Comparison of ENCODE assay signal across 8 cellular contexts in genomic region chr7:116955340-116955739, GRCh38. TPM values are rescaled to one million over a fixed set of nuclear protein-coding genes. Genes with fewer than 3 reads are reported as not detected.
A peak's percentile ranks its signal among the peaks of the same experiment; 100 is the strongest.
DNase-seq lines count a peak whose midpoint lies in the region; ATAC-seq, FAIRE-seq and TF ChIP-seq lines count a peak whose summit lies in the region.

No MANE protein-coding gene starts in this region.

- peaks cover 16% of the 10 kb centered on the region for H3K4me1 Mint-ChIP-seq in activated CD4-positive, alpha-beta T cell treated with anti-CD3 and anti-CD28 coated beads, Interleukin-2, amount 10 ng/mL, durations not matched to agents 24 days and 14 days
- H3K4me1 Mint-ChIP-seq in activated CD4-positive, alpha-beta memory T cell treated with anti-CD3 and anti-CD28 coated beads for 36 hours (ENCODE audit: low read depth), result peaks cover 24% of the 10 kb centered on the region
- peaks cover 36% of the 10 kb centered on the region for H3K4me1 Mint-ChIP-seq in stimulated activated memory B cell treated with anti-CD40 and anti-IgM and Interleukin-4, amounts not matched to agents 10 μg/mL and 1 μg/mL and 100 μg/mL, for 72 hours

- POLR2A ChIA-PET in activated CD4-positive, alpha-beta memory T cell treated with anti-CD3 and anti-CD28 coated beads for 36 hours (lab: Charles Lee), result no interaction called here

- H3K36me3 Mint-ChIP-seq in activated CD4-positive, alpha-beta T cell treated with anti-CD3 and anti-CD28 coated beads, Interleukin-2, amount 10 ng/mL, durations not matched to agents 24 days and 14 days (ENCODE audit: low read depth), result peaks cover 2% of the 10 kb centered on the region
- no peaks in the 10 kb centered on the region for H3K36me3 Mint-ChIP-seq in activated CD4-positive, alpha-beta memory T cell treated with anti-CD3 and anti-CD28 coated beads for 36 hours
- H3K36me3 Mint-ChIP-seq in stimulated activated memory B cell treated with anti-CD40 and anti-IgM and Interleukin-4, amounts not matched to agents 10 μg/mL and 1 μg/mL and 100 μg/mL, for 72 hours, result no peaks in the 10 kb centered on the region

- H3K4me3 ChIP-seq in foreskin fibroblast (ENCODE audit: low read depth in 1 of 2, low read length in 2 of 2), result peak overlapping the region; percentile 78 to 87

- FAIRE-seq in GM19239 (lab: Jason Lieb, UNC), result no peak

- H3K27ac Mint-ChIP-seq in activated CD4-positive, alpha-beta T cell treated with anti-CD3 and anti-CD28 coated beads, Interleukin-2, amount 10 ng/mL, durations not matched to agents 24 days and 14 days, result no peak overlapping the region
- H3K27ac Mint-ChIP-seq in activated CD4-positive, alpha-beta memory T cell treated with anti-CD3 and anti-CD28 coated beads for 36 hours, result no peak overlapping the region
- peak overlapping the region; percentile 87 for H3K27ac Mint-ChIP-seq in stimulated activated memory B cell treated with anti-CD40 and anti-IgM and Interleukin-4, amounts not matched to agents 10 μg/mL and 1 μg/mL and 100 μg/mL, for 72 hours

- CTCF ChIA-PET in activated CD4-positive, alpha-beta memory T cell treated with anti-CD3 and anti-CD28 coated beads for 36 hours (lab: Charles Lee), result no interaction called here

- ATAC-seq in stimulated activated memory B cell treated with anti-CD40 and anti-IgM and Interleukin-4, amounts not matched to agents 10 μg/mL and 1 μg/mL and 100 μg/mL, for 72 hours, result no peak

- no peak for DNase-seq in activated CD4-positive, alpha-beta T cell treated with anti-CD3 and anti-CD28 coated beads, Interleukin-2, amount 10 ng/mL, durations not matched to agents 24 days and 14 days
- no peak for DNase-seq in activated CD4-positive, alpha-beta T cell treated with anti-CD3 and anti-CD28 coated beads for 4 hours
- no peak for DNase-seq in activated CD4-positive, alpha-beta memory T cell treated with anti-CD3 and anti-CD28 coated beads for 36 hours
- no peak for DNase-seq in foreskin fibroblast
- no peak for DNase-seq in GM19239 (ENCODE audit: insufficient read length, low spot score)
- no peak for DNase-seq in DMS153 (lab: John Stamatoyannopoulos, UW)
- no peak for DNase-seq in NCI-H226

- TF ChIP-seq CTCF in foreskin fibroblast (IDR thresholded peaks at IDR 0.05; ENCODE audit: low read depth, low read length), result no peak

- H3K4me3 Mint-ChIP-seq in activated CD4-positive, alpha-beta T cell treated with anti-CD3 and anti-CD28 coated beads, Interleukin-2, amount 10 ng/mL, durations not matched to agents 24 days and 14 days, result peak overlapping the region; percentile 48
- H3K4me3 Mint-ChIP-seq in activated CD4-positive, alpha-beta memory T cell treated with anti-CD3 and anti-CD28 coated beads for 36 hours, result peak overlapping the region; percentile 92
- peak overlapping the region; percentile 89 for H3K4me3 Mint-ChIP-seq in stimulated activated memory B cell treated with anti-CD40 and anti-IgM and Interleukin-4, amounts not matched to agents 10 μg/mL and 1 μg/mL and 100 μg/mL, for 72 hours

- peaks cover 18% of the 10 kb centered on the region for H3K27me3 Mint-ChIP-seq in activated CD4-positive, alpha-beta T cell treated with anti-CD3 and anti-CD28 coated beads, Interleukin-2, amount 10 ng/mL, durations not matched to agents 24 days and 14 days
- H3K27me3 Mint-ChIP-seq in activated CD4-positive, alpha-beta memory T cell treated with anti-CD3 and anti-CD28 coated beads for 36 hours, result no peaks in the 10 kb centered on the region
- no peaks in the 10 kb centered on the region for H3K27me3 Mint-ChIP-seq in stimulated activated memory B cell treated with anti-CD40 and anti-IgM and Interleukin-4, amounts not matched to agents 10 μg/mL and 1 μg/mL and 100 μg/mL, for 72 hours

- no peaks in the 10 kb centered on the region for H3K9me3 Mint-ChIP-seq in activated CD4-positive, alpha-beta T cell treated with anti-CD3 and anti-CD28 coated beads, Interleukin-2, amount 10 ng/mL, durations not matched to agents 24 days and 14 days
- no peaks in the 10 kb centered on the region for H3K9me3 Mint-ChIP-seq in activated CD4-positive, alpha-beta memory T cell treated with anti-CD3 and anti-CD28 coated beads for 36 hours
- H3K9me3 Mint-ChIP-seq in stimulated activated memory B cell treated with anti-CD40 and anti-IgM and Interleukin-4, amounts not matched to agents 10 μg/mL and 1 μg/mL and 100 μg/mL, for 72 hours, result no peaks in the 10 kb centered on the region

- intact Hi-C loops in activated CD4-positive, alpha-beta T cell treated with anti-CD3 and anti-CD28 coated beads, Interleukin-2, amount 10 ng/mL, durations not matched to agents 24 days and 14 days (cut with micrococcal nuclease), result no loop called here
- intact Hi-C loops in activated CD4-positive, alpha-beta memory T cell treated with anti-CD3 and anti-CD28 coated beads for 36 hours (cut with micrococcal nuclease), result loop anchor here (1.0 kb wide), 2 partner anchors 55 to 155 kb away; no protein-coding TSS in a partner anchor

RNA-seq across cellular contexts. Expression of gene ST7, which starts 2.0 kb away (rescaled TPM):
- 4.6 and 5.5 TPM in 2 replicates for total RNA-seq in activated CD4-positive, alpha-beta T cell treated with anti-CD3 and anti-CD28 coated beads, Interleukin-2, amount 10 ng/mL, durations not matched to agents 24 days and 14 days
- 1 to 10 TPM; 5.7 to 6.2 TPM for total RNA-seq in activated CD4-positive, alpha-beta memory T cell treated with anti-CD3 and anti-CD28 coated beads for 36 hours
